In the genomic region with DNA sequence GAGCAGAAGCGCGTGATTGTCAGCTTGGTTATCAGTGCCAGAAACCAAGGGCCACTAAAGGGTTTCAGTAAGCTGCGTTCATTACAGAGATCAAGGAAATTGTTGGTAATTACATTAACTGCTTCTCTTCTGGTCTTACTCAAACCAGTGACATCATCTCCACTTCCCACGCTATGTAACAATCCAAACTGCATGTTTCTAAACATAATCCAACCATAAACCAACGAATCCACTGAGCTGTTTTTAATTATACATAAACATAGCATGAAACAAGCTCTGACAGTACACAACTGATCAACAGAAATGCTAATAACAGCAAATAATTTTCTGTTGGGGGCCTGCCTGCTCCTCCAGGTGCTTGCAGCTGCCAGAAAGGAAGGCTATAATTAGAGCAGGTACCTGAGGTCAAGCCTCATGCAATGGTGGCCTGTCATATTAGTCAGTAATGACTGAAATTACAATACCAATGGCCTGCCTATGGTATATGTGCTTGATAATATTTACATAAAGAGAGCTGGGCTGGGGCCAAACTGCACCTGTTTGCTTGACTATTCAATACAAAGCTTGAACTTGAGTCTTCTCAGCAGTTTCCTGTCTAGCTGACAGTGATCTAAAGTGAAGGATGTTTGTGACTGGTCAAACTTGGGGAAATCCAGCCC, we compare ENCODE assay signal across 8 cellular contexts. TPM values are rescaled to one million over a fixed set of nuclear protein-coding genes. Genes with fewer than 3 reads are reported as not detected.
A peak's percentile ranks its signal among the peaks of the same experiment; 100 is the strongest.
DNase-seq lines count a peak whose midpoint lies in the region; ATAC-seq and TF ChIP-seq lines count a peak whose summit lies in the region.

No MANE protein-coding gene starts in this region.

- H3K9ac ChIP-seq in mesenchymal stem cell (ENCODE audit: low read length), result peak overlapping the region; percentile 90

- H3K4me1 Mint-ChIP-seq in chondrocyte (ENCODE audit: low read depth), result peaks cover 39% of the 10 kb centered on the region

- no peak overlapping the region for H3K4me3 ChIP-seq in SJCRH30
- H3K4me3 ChIP-seq in mesenchymal stem cell (ENCODE audit: insufficient read depth in 1 of 2, low read depth in 1 of 2, low read length in 2 of 2), result peak overlapping the region in 1 of 2 experiments; percentile 79
- H3K4me3 ChIP-seq in upper lobe of left lung, result peak overlapping the region in 2 of 4 donors; percentile 45 to 48

- H3K4me1 ChIP-seq in SJCRH30 (peaks cover 21% of the 10 kb centered on the region), mesenchymal stem cell (ENCODE audit: control insufficient read depth, insufficient read depth, low read depth, low read length) (peaks cover 3% of the 10 kb centered on the region), upper lobe of left lung (peaks cover 33 to 51% (median 38%) of the 10 kb centered on the region in 4 donors)

- no peak overlapping the region for H4K91ac ChIP-seq in mesenchymal stem cell (ENCODE audit: low read length)

- H2AFZ ChIP-seq in mesenchymal stem cell (ENCODE audit: low read depth, low read length), result no peak overlapping the region

- H3K27me3 Mint-ChIP-seq in chondrocyte (ENCODE audit: low read depth), result no peaks in the 10 kb centered on the region

- H3K4me3 Mint-ChIP-seq in chondrocyte (ENCODE audit: unreplicated experiment), result peak overlapping the region; percentile 78

- peak overlapping the region; percentile 98 for H3K27ac Mint-ChIP-seq in chondrocyte (ENCODE audit: unreplicated experiment)

- no peak overlapping the region for H3K14ac ChIP-seq in mesenchymal stem cell (ENCODE audit: low read length in 2 of 2)

- H2BK120ac ChIP-seq in mesenchymal stem cell (ENCODE audit: low read depth, low read length), result peak overlapping the region; percentile 49

- peak in 1 of 4 donors; percentile 7 for TF ChIP-seq EP300 in upper lobe of left lung (IDR thresholded peaks at IDR 0.05)

- no peaks in the 10 kb centered on the region for H3K9me3 Mint-ChIP-seq in chondrocyte (ENCODE audit: low read depth)

- WGBS in mesenchymal stem cell, result 32% methylated on average over 5 of the region's 5 CpGs
- WGBS in upper lobe of left lung, 2 donors, result 19 to 24% methylated on average over 5 of the region's 5 CpGs

- no peak overlapping the region for H2BK15ac ChIP-seq in mesenchymal stem cell (ENCODE audit: low read depth, poor library complexity, severe bottlenecking)

- DNase-seq in SIG-M5 treated with dmso at 0.1 percent for 504 hours (lab: John Stamatoyannopoulos, UW; ENCODE audit: unreplicated experiment), result peak; percentile 27
- no peak for DNase-seq in SIG-M5 (lab: John Stamatoyannopoulos, UW)
- DNase-seq in SJCRH30, result peak; percentile 32 to 62
- no peak for DNase-seq in chondrocyte (ENCODE audit: low spot score)
- peak; percentile 97 for DNase-seq in mesenchymal stem cell
- DNase-seq in upper lobe of left lung, result peak in 1 of 2 donors; percentile 44

- H3K27ac ChIP-seq in KOPT-K1 (ENCODE audit: low read depth, low read length, poor library complexity, severe bottlenecking) (peak overlapping the region; percentile 91), SJCRH30 (peak overlapping the region; percentile 77), mesenchymal stem cell (ENCODE audit: low read length, poor library complexity, severe bottlenecking) (peak overlapping the region; percentile 99), upper lobe of left lung (peak overlapping the region; percentile 83 to 92 (median 88))

- H3K79me1 ChIP-seq in mesenchymal stem cell (replicated peaks; ENCODE audit: low read length, poor library complexity, severe bottlenecking), result peaks cover 12% of the 10 kb centered on the region

- peak overlapping the region; percentile 57 for H3K4me2 ChIP-seq in mesenchymal stem cell (ENCODE audit: low read length, poor library complexity, severe bottlenecking)

- no peak overlapping the region for H2BK5ac ChIP-seq in mesenchymal stem cell (ENCODE audit: low read depth, low read length, poor library complexity, severe bottlenecking)

- ATAC-seq in GM21737 (IDR thresholded peaks at IDR 0.05; ENCODE audit: unreplicated experiment), result peak; percentile 83
- peak in 1 of 2 donors; percentile 63 for ATAC-seq in upper lobe of left lung (ENCODE audit: low FRiP score in 2 of 2)

- H3K4ac ChIP-seq in mesenchymal stem cell (ENCODE audit: low read depth in 1 of 2, low read length in 2 of 2), result peak overlapping the region in 1 of 2 experiments; percentile 7

- no peaks in the 10 kb centered on the region for H3K9me3 ChIP-seq in KOPT-K1 (ENCODE audit: insufficient read depth, low read length, poor library complexity, severe bottlenecking)
- no peaks in the 10 kb centered on the region for H3K9me3 ChIP-seq in SJCRH30 (replicated peaks)
- H3K9me3 ChIP-seq in mesenchymal stem cell (ENCODE audit: control insufficient read depth, low read length), result no peaks in the 10 kb centered on the region
- no peaks in the 10 kb centered on the region for H3K9me3 ChIP-seq in upper lobe of left lung

- no peak overlapping the region for H3K23ac ChIP-seq in mesenchymal stem cell (ENCODE audit: low read length in 2 of 2)

- H2BK12ac ChIP-seq in mesenchymal stem cell (ENCODE audit: low read length in 2 of 2), result peak overlapping the region in 1 of 2 experiments; percentile 77

- no peak overlapping the region for H4K8ac ChIP-seq in mesenchymal stem cell (ENCODE audit: low read length)

- no peak for TF ChIP-seq CTCF in chondrocyte (IDR thresholded peaks at IDR 0.05)
- TF ChIP-seq CTCF in upper lobe of left lung (IDR thresholded peaks at IDR 0.05), result no peak

- peak overlapping the region; percentile 53 for H2AK5ac ChIP-seq in mesenchymal stem cell (ENCODE audit: low read length, severe bottlenecking)

- peaks cover 24% of the 10 kb centered on the region for H3K36me3 ChIP-seq in KOPT-K1 (ENCODE audit: insufficient read depth, low read length)
- peaks cover 7% of the 10 kb centered on the region; the same call in 1 of the 2 replicates for H3K36me3 ChIP-seq in SJCRH30
- H3K36me3 ChIP-seq in mesenchymal stem cell (ENCODE audit: control insufficient read depth in 1 of 2, insufficient read depth in 2 of 2, low read depth in 1 of 2, low read length in 2 of 2), result peaks cover 5 to 22% of the 10 kb centered on the region in 2 experiments
- peaks cover 0 to 11% (median 3%) of the 10 kb centered on the region in 4 donors for H3K36me3 ChIP-seq in upper lobe of left lung

- TF ChIP-seq POLR2A in upper lobe of left lung (IDR thresholded peaks at IDR 0.05), result no peak

- no peaks in the 10 kb centered on the region for H3K27me3 ChIP-seq in SJCRH30
- H3K27me3 ChIP-seq in mesenchymal stem cell (ENCODE audit: control insufficient read depth in 1 of 2, insufficient read depth in 1 of 2, low read length in 2 of 2), result no peaks in the 10 kb centered on the region
- H3K27me3 ChIP-seq in upper lobe of left lung, result no peaks in the 10 kb centered on the region

- H3K36me3 Mint-ChIP-seq in chondrocyte (ENCODE audit: low read depth), result peaks cover 4% of the 10 kb centered on the region

- peak overlapping the region; percentile 26 to 64 for H3K18ac ChIP-seq in mesenchymal stem cell (ENCODE audit: low read depth in 1 of 2, low read length in 2 of 2)

RNA-seq across cellular contexts. Expression of a gene that starts 40.1 kb away (rescaled TPM):
- total RNA-seq in SJCRH30 (2014; rRNA removed; shearing (Covaris generic)), result 41.4 and 43.3 TPM in 2 replicates
- total RNA-seq in chondrocyte (41.0 to 45.9 TPM (median 42.4 TPM) in 3 replicates), upper lobe of left lung (100 to 1,000 TPM in 2 of 6 donors, 10 to 100 TPM in 4; 50.3 to 111 (median 93.6) TPM)
- 36.6 TPM for polyA plus RNA-seq in mesenchymal stem cell (2013, experiment 1 of 2)
- polyA plus RNA-seq in mesenchymal stem cell (2013, experiment 2 of 2), result 37.6 TPM

Comparison
In these comparisons a context has a peak if more than half of its experiments do, and no peak if none do; other contexts are left out.
1. DNase-seq: peak in SIG-M5 treated with dmso at 0.1 percent for 504 hours (single experiment), SJCRH30 (2 of 2) and mesenchymal stem cell (single experiment); none in SIG-M5 (single experiment) and chondrocyte (single experiment).
2. Peak in every context shown above with its lines, with median percentiles within 50 percentile points of each other: H3K27ac ChIP-seq.